ENCODE assay signal across 8 cellular contexts in the genomic region with DNA sequence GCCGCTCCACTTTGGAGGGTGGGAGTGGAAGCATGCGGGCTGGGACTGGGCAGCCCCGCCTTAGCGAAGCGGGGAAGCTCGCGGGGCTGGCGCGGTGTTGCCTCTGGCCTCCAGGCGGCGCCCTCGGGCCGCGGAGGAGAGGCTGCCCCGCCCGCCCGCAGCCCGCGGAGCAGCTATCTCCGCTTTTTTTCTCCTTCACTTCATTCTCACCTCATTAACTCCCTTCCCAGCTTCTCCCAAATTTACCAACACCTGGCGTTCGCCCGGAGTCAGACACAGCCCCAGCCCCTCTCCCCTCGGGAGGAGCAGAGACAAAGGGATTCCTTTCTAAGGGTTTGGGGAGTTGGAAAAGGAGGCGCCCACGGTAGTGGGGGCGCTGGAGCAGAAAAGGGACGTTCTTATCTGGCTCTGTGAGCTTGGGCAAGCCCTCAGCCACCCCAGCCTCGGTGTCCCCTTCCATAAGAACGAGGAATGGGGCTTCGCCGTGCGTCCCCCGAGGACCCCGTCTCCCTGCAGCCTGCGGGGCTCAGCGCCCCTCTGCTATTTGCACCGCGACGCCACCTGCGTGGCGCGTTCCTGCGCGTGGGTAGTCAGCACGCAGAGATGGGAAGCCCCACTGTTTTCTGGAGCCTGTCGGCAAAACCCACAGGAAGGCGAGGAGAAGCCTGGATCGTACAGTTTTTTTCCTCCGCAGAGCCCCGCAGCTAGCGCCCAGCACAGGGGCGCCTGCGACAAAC. TPM values are rescaled to one million over a fixed set of nuclear protein-coding genes. Genes with fewer than 3 reads are reported as not detected.
DNase-seq lines count a peak whose midpoint lies in the region; ATAC-seq and TF ChIP-seq lines count a peak whose summit lies in the region.

No MANE protein-coding gene starts in this region.

- peak overlapping the region; percentile 55 for H3K4me2 ChIP-seq in DND-41 (ENCODE audit: insufficient read depth, low read length)

- H3K27me3 ChIP-seq in DND-41 (ENCODE audit: insufficient read depth, low read length, poor library complexity): peaks cover 12% of the 10 kb centered on the region

- peak; percentile 68 for DNase-seq in DND-41
- DNase-seq in NCI-H345 treated with DMSO at 0.1 percent for 48 hours (lab: John Stamatoyannopoulos, UW; ENCODE audit: unreplicated experiment): peak; percentile 79
- peak; percentile 86 for DNase-seq in cerebellum (ENCODE audit: low spot score)
- peak; percentile 72 for DNase-seq in kidney tubule cell (ENCODE audit: low spot score)
- peak; percentile 43 to 67 for DNase-seq in stimulated activated CD4-positive, alpha-beta T cell treated with anti-CD3 and anti-CD28 coated beads, Interleukin-15, amount 100 ng/mL, for 48 hours (ENCODE audit: low read depth in 2 of 2)

- H3K27ac ChIP-seq in DND-41 (ENCODE audit: low read length): no peak overlapping the region

- no peaks in the 10 kb centered on the region for H3K36me3 ChIP-seq in DND-41 (ENCODE audit: insufficient read depth, low read length)

- TF ChIP-seq CTCF in DND-41 (IDR thresholded peaks at IDR 0.05; ENCODE audit: borderline replicate concordance, extremely low read depth, low read length, poor library complexity, severe bottlenecking): peak; percentile 90

- H3K9ac ChIP-seq in DND-41 (ENCODE audit: low read depth, low read length): no peak overlapping the region

- peaks cover 10% of the 10 kb centered on the region for H3K4me1 ChIP-seq in DND-41 (ENCODE audit: insufficient read depth, low read length)

- peak overlapping the region; percentile 47; the same call in 1 of the 2 replicates for H2AFZ ChIP-seq in DND-41 (ENCODE audit: low read depth, low read length)

- peak overlapping the region in 1 of 2 experiments; percentile 40; a peak in 1 of 4 replicates for H3K4me3 ChIP-seq in DND-41 (ENCODE audit: low read depth in 1 of 2, low read length in 2 of 2)

- H3K9me3 ChIP-seq in DND-41 (ENCODE audit: insufficient read depth, low read length, severe bottlenecking): no peaks in the 10 kb centered on the region

- H4K20me1 ChIP-seq in DND-41 (ENCODE audit: insufficient read depth, low read length): peaks cover 14% of the 10 kb centered on the region

- no peaks in the 10 kb centered on the region for H3K79me2 ChIP-seq in DND-41 (ENCODE audit: insufficient read depth, low read length)

- ATAC-seq in DND-41 (ENCODE audit: insufficient read depth, low read depth) (peak; percentile 94), HG02885 (IDR thresholded peaks at IDR 0.05; ENCODE audit: poor library complexity, unreplicated experiment) (peak; percentile 57), GM18858 (IDR thresholded peaks at IDR 0.05; ENCODE audit: unreplicated experiment) (no peak)
- ATAC-seq in activated CD4-positive, CD25-positive, alpha-beta regulatory T cell treated with anti-CD3 and anti-CD28 coated beads, Interleukin-2, amount 50 U/mL, for 24 hours: peak; percentile 75 to 76

RNA-seq across cellular contexts. Expression of a gene that starts 1.5 kb away (rescaled TPM):
- total RNA-seq in cerebellum: 11.0 TPM
